Comparison of ENCODE assay signal across 1 cellular context in the genomic region with DNA sequence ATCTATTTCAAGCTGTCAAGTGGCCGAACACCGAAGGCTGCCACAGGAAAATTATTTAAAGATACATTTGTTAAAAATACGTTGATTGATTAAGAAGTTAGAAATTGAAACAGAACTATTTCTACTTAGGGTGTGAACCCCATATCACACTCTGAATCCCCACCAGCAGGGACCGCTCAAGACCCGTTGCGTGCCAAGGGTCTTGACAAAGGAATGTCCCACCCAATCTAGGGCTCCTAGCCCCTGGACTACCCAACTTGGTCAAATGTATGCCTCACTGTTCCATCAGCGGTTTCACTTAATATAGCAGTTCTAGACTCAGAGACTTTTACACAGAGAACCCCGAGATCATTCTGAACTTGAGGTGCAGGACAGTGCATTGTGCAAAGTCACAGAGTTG.
TF ChIP-seq lines count a peak whose summit lies in the region.

No MANE protein-coding gene starts in this region.

TF ChIP-seq in IMR-90, 13 proteins besides CTCF, POLR2A, EP300 and RAD21:
- TF ChIP-seq NFE2L2 (IDR thresholded peaks at IDR 0.05; ENCODE audit: low read depth, low read length) (no peak), MAFK (IDR thresholded peaks at IDR 0.05; ENCODE audit: low read depth, low read length) (no peak), CEBPB (IDR thresholded peaks at IDR 0.05; ENCODE audit: low read depth, low read length) (no peak), SMC3 (IDR thresholded peaks at IDR 0.05; ENCODE audit: low read depth, low read length) (no peak), RCOR1 (IDR thresholded peaks at IDR 0.05; ENCODE audit: insufficient replicate concordance, low read length) (no peak), FOS (IDR thresholded peaks at IDR 0.05; ENCODE audit: low read depth, low read length) (no peak), MXI1 (IDR thresholded peaks at IDR 0.05; ENCODE audit: borderline replicate concordance, low read depth, low read length) (no peak), RFX5 (IDR thresholded peaks at IDR 0.05; ENCODE audit: low read depth, low read length) (no peak), MAZ (IDR thresholded peaks at IDR 0.05; ENCODE audit: borderline replicate concordance, low read depth, low read length) (no peak), BHLHE40 (IDR thresholded peaks at IDR 0.05; ENCODE audit: low read depth, low read length) (no peak), CHD1 (IDR thresholded peaks at IDR 0.05; ENCODE audit: low read depth, low read length) (no peak)
- TF ChIP-seq, protein P1, sequence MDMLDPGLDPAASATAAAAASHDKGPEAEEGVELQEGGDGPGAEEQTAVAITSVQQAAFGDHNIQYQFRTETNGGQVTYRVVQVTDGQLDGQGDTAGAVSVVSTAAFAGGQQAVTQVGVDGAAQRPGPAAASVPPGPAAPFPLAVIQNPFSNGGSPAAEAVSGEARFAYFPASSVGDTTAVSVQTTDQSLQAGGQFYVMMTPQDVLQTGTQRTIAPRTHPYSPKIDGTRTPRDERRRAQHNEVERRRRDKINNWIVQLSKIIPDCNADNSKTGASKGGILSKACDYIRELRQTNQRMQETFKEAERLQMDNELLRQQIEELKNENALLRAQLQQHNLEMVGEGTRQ (IDR thresholded peaks at IDR 0.05; ENCODE audit: low read depth, low read length), result no peak
- TF ChIP-seq, protein P2, sequence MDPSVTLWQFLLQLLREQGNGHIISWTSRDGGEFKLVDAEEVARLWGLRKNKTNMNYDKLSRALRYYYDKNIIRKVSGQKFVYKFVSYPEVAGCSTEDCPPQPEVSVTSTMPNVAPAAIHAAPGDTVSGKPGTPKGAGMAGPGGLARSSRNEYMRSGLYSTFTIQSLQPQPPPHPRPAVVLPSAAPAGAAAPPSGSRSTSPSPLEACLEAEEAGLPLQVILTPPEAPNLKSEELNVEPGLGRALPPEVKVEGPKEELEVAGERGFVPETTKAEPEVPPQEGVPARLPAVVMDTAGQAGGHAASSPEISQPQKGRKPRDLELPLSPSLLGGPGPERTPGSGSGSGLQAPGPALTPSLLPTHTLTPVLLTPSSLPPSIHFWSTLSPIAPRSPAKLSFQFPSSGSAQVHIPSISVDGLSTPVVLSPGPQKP (IDR thresholded peaks at IDR 0.05; ENCODE audit: borderline replicate concordance, low read depth, low read length), result no peak
